In genomic region chr3:51394541-51394940, GRCh38 we compare ENCODE assay signal across 1 cellular context.
TF ChIP-seq lines count a peak whose summit lies in the region.

No MANE protein-coding gene starts in this region.

TF ChIP-seq in GM23338, 12 proteins besides CTCF, POLR2A, EP300 and RAD21 (continued from another document):
- TF ChIP-seq ZNF462 (CRISPR knock-in tag; IDR thresholded peaks at IDR 0.05) (no peak), JUNB (IDR thresholded peaks at IDR 0.05; ENCODE audit: unreplicated experiment) (no peak), EZH2 (IDR thresholded peaks at IDR 0.05; ENCODE audit: low read depth, unreplicated experiment) (no peak), NANOG (IDR thresholded peaks at IDR 0.05; ENCODE audit: borderline replicate concordance) (no peak), REST (IDR thresholded peaks at IDR 0.05; ENCODE audit: unreplicated experiment) (no peak), STAT1 (IDR thresholded peaks at IDR 0.05; ENCODE audit: unreplicated experiment) (no peak), POLR2AphosphoS5 (IDR thresholded peaks at IDR 0.05; ENCODE audit: low read depth) (no peak), CREB1 (CRISPR knock-in tag; IDR thresholded peaks at IDR 0.05; ENCODE audit: low read depth) (no peak), EZH2phosphoT487 (IDR thresholded peaks at IDR 0.05; ENCODE audit: unreplicated experiment) (no peak), ZNF331 (CRISPR knock-in tag; IDR thresholded peaks at IDR 0.05; ENCODE audit: low read depth) (no peak), ETS1 (IDR thresholded peaks at IDR 0.05) (no peak)
